In genomic region chr3:32304510-32304909, GRCh38 we compare ENCODE assay signal across 1 cellular context.
TF ChIP-seq lines count a peak whose summit lies in the region.

No MANE protein-coding gene starts in this region.

TF ChIP-seq in WTC11, 78 proteins besides CTCF, POLR2A, EP300 and RAD21 (continued from another document):
- TF ChIP-seq FOXP4 (CRISPR knock-in tag; IDR thresholded peaks at IDR 0.05) (no peak), IRF1 (CRISPR knock-in tag; IDR thresholded peaks at IDR 0.05) (no peak), E2F4 (CRISPR knock-in tag; IDR thresholded peaks at IDR 0.05; ENCODE audit: borderline replicate concordance, low read depth) (no peak), ATF1 (CRISPR knock-in tag; IDR thresholded peaks at IDR 0.05) (no peak), TEAD4 (CRISPR knock-in tag; IDR thresholded peaks at IDR 0.05) (no peak), PRDM15 (CRISPR knock-in tag; IDR thresholded peaks at IDR 0.05) (no peak), GRHL2 (CRISPR knock-in tag; IDR thresholded peaks at IDR 0.05; ENCODE audit: insufficient replicate concordance, severe bottlenecking) (no peak)
TF ChIP-seq in WTC11: peak in this region for 0.
